ENCODE assay signal across 25 cellular contexts in the genomic region with DNA sequence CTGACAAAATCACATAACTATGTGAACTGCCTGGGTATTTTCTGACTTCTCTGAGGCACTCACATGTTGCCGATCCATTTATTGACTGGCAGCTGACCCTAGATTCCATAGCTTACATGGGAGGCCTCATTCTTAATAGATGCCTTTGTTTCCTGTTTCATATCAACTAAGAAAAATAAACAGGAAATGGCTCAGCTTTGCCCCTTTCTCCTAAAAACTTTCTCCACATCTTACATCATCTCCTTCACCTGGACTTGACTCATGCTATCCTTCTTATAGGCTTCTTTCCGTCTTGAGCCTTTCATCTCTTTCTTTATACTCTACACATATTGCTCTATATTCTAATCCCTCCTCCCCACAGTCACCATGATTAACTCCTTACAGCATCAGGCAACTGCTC. TPM values are rescaled to one million over a fixed set of nuclear protein-coding genes. Genes with fewer than 3 reads are reported as not detected.
"Had no signal": no experiment of that assay in that cellular context is flagged by ENCODE, and none has a peak within 500 bp of the region (broad histone marks: within the 10 kb centered on the region; RNA-seq: fewer than 3 reads in every experiment).

No MANE protein-coding gene starts in this region.

- H3K36me3 ChIP-seq: adrenal gland, gastrocnemius medialis, prostate gland, vagina had no signal

- H3K27ac ChIP-seq: adrenal gland, gastrocnemius medialis, heart left ventricle, prostate gland, tibial artery, vagina, VCaP had no signal

- ATAC-seq: activated CD8-positive, alpha-beta memory T cell treated with anti-CD3 and anti-CD28 coated beads, Interleukin-2, amount 10 ng/mL, durations not matched to agents 7 days and 5 days; gastrocnemius medialis; heart left ventricle; right cardiac atrium had no signal

- H3K9me3 ChIP-seq: adrenal gland, gastrocnemius medialis, heart left ventricle, prostate gland, tibial artery, vagina had no signal

- H3K4me3 ChIP-seq: adrenal gland, gastrocnemius medialis, heart left ventricle, lung, prostate gland, tibial artery, vagina had no signal

- FAIRE-seq: colon, small intestine had no signal

- H3K4me1 ChIP-seq: adrenal gland, prostate gland, tibial artery, vagina had no signal

- H3K27me3 ChIP-seq: adrenal gland, gastrocnemius medialis, heart left ventricle, tibial artery, vagina had no signal

- DNase-seq: activated CD4-positive, alpha-beta memory T cell treated with anti-CD3 and anti-CD28 coated beads for 36 hours; activated CD4-positive, alpha-beta T cell treated with anti-CD3 and anti-CD28 coated beads for 1 hour; activated CD8-positive, alpha-beta memory T cell treated with anti-CD3 and anti-CD28 coated beads, Interleukin-2, amount 10 ng/mL, durations not matched to agents 7 days and 5 days; activated effector memory CD4-positive, alpha-beta T cell treated with Interleukin-2 at 50 U/mL for 16 hours; activated naive CD4-positive, alpha-beta T cell treated with anti-CD3 and anti-CD28 coated beads, Interleukin-2, amount 50 U/mL, for 16 hours; activated T-cell treated with anti-CD3 and anti-CD28 coated beads, Interleukin-2, amount 50 U/mL, for 1 hour; adrenal gland; effector CD4-positive, alpha-beta T cell; gastrocnemius medialis; heart left ventricle; right cardiac atrium; small intestine; stimulated activated CD4-positive, alpha-beta T cell treated with anti-CD3 and anti-CD28 coated beads, Interleukin-4, amount 100 ng/mL, for 24 hours; stimulated activated naive CD4-positive, alpha-beta T cell; T1000; tibial artery had no signal

RNA-seq across cellular contexts. Expression of a gene that starts 58.2 kb away (rescaled TPM):
- total RNA-seq: activated CD4-positive, alpha-beta memory T cell treated with anti-CD3 and anti-CD28 coated beads for 36 hours; activated CD8-positive, alpha-beta memory T cell treated with anti-CD3 and anti-CD28 coated beads, Interleukin-2, amount 10 ng/mL, durations not matched to agents 7 days and 5 days; adrenal gland; cardiac septum; gastrocnemius medialis; heart left ventricle; neural crest cell; osteoblast; right cardiac atrium; subcutaneous adipose tissue; vagina had no signal
- polyA plus RNA-seq: adrenal gland, heart left ventricle, lung, right cardiac atrium, small intestine had no signal
